ENCODE assay signal across 20 cellular contexts in the genomic region with DNA sequence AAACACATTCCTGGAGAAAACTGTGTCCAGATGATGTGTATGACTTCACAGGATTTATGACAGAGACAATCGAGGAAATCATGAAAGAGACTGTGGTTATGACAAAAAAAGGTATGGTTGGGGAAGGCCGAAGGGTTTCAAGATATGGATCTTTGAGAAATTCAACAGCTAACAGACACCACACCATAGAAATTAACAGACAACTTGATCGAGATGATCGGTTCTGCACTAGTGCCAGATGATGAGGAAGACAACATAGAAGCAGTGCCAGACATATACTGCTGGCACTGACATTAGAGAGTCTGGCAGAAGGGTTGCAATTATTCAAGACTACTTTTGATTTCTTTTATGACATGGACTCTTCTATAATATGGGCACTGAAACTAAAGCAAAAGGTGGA. TPM values are rescaled to one million over a fixed set of nuclear protein-coding genes. Genes with fewer than 3 reads are reported as not detected.
"Had no signal": no experiment of that assay in that cellular context is flagged by ENCODE, and none has a peak within 500 bp of the region (broad histone marks: within the 10 kb centered on the region; RNA-seq: fewer than 3 reads in every experiment).

No MANE protein-coding gene starts in this region.

- H2AFZ ChIP-seq: neural progenitor cell had no signal

- H3K27ac ChIP-seq: epithelial cell of prostate, lower lobe of right lung, neural progenitor cell, thoracic aorta, upper lobe of left lung had no signal

- H3K4me3 Mint-ChIP-seq: activated naive CD8-positive, alpha-beta T cell treated with anti-CD3 and anti-CD28 coated beads for 36 hours; naive B cell; neural progenitor cell; WTC11 had no signal

- H3K27me3 ChIP-seq: neural progenitor cell, upper lobe of left lung had no signal

- H3K4me1 Mint-ChIP-seq: neural progenitor cell, WTC11 had no signal

- ATAC-seq: left lobe of liver, lower lobe of right lung, WTC11 had no signal

- H3K4me2 ChIP-seq: neural progenitor cell had no signal

- DNase-seq: activated CD4-positive, alpha-beta T cell treated with anti-CD3 and anti-CD28 coated beads, Interleukin-2, amount 50 U/mL, for 48 hours; activated naive CD4-positive, alpha-beta T cell treated with Interleukin-2 at 50 U/mL for 16 hours; activated naive CD8-positive, alpha-beta T cell treated with anti-CD3 and anti-CD28 coated beads for 36 hours; activated T-cell treated with anti-CD3 and anti-CD28 coated beads, Interleukin-2, amount 50 U/mL, for 1 hour; cerebellar nuclear complex; cortex of kidney; lower lobe of right lung; naive B cell; stimulated activated CD4-positive, alpha-beta T cell treated with anti-CD3 and anti-CD28 coated beads, Interleukin-4, amount 100 ng/mL, for 1 hour; stimulated activated naive CD4-positive, alpha-beta T cell treated with Interleukin-2 at 50 U/mL for 16 hours; T-helper 1 cell; T1000; upper lobe of left lung had no signal

- H3K4me3 ChIP-seq: lower lobe of right lung, neural progenitor cell, thoracic aorta, upper lobe of left lung had no signal

- H3K9ac ChIP-seq: neural progenitor cell had no signal

- H3K9me3 ChIP-seq: lower lobe of right lung, thoracic aorta, upper lobe of left lung had no signal

- H3K27me3 Mint-ChIP-seq: activated naive CD8-positive, alpha-beta T cell treated with anti-CD3 and anti-CD28 coated beads for 36 hours; naive B cell had no signal

- H3K27ac Mint-ChIP-seq: activated naive CD8-positive, alpha-beta T cell treated with anti-CD3 and anti-CD28 coated beads for 36 hours; neural progenitor cell; WTC11 had no signal

- H3K36me3 ChIP-seq: thoracic aorta had no signal

- H3K4me1 ChIP-seq: lower lobe of right lung, neural progenitor cell, upper lobe of left lung had no signal

- FAIRE-seq: bronchial epithelial cell had no signal

RNA-seq across cellular contexts. Expression of a gene that starts 37.2 kb away (rescaled TPM):
- total RNA-seq: kidney epithelial cell, left lobe of liver had no signal
